23 cellular contexts compared by ENCODE assay signal in genomic region chr5:62579761-62580160, GRCh38. TPM values are rescaled to one million over a fixed set of nuclear protein-coding genes. Genes with fewer than 3 reads are reported as not detected.
DNase-seq lines count a peak whose midpoint lies in the region; ATAC-seq and TF ChIP-seq lines count a peak whose summit lies in the region.
"Had no signal": no experiment of that assay in that cellular context is flagged by ENCODE, and none has a peak within 500 bp of the region (broad histone marks: within the 10 kb centered on the region; RNA-seq: fewer than 3 reads in every experiment).

No MANE protein-coding gene starts in this region.

- peak overlapping the region; percentile 92 for H3K27ac Mint-ChIP-seq in T-helper 17 cell
- no peak overlapping the region for H3K27ac Mint-ChIP-seq in effector memory CD8-positive, alpha-beta T cell
- H3K27ac Mint-ChIP-seq: GM23338 had no signal

- H3K36me3 Mint-ChIP-seq in T-helper 17 cell (ENCODE audit: low read depth) = peaks cover 3% of the 10 kb centered on the region
- H3K36me3 Mint-ChIP-seq in effector memory CD8-positive, alpha-beta T cell (ENCODE audit: insufficient read depth) = peaks cover 8% of the 10 kb centered on the region

- TF ChIP-seq EP300 in suprapubic skin (IDR thresholded peaks at IDR 0.05) = no peak

- H3K4me1 ChIP-seq in heart left ventricle (peaks cover 0 to 24% (median under 1%) of the 10 kb centered on the region in 12 donors), suprapubic skin (no peaks in the 10 kb centered on the region)

- no peak overlapping the region for H3K4me3 Mint-ChIP-seq in T-helper 17 cell
- H3K4me3 Mint-ChIP-seq in effector memory CD8-positive, alpha-beta T cell = no peak overlapping the region
- H3K4me3 Mint-ChIP-seq: GM23338 had no signal

- H3K4me3 ChIP-seq in heart left ventricle (peak overlapping the region in 11 of 12 donors; percentile 3 to 51 (median 37)), suprapubic skin (peak overlapping the region; percentile 23)
- H3K4me3 ChIP-seq: GM12878, GM23338 had no signal

- TF ChIP-seq CTCF in heart left ventricle (IDR thresholded peaks at IDR 0.05) (no peak), suprapubic skin (IDR thresholded peaks at IDR 0.05) (no peak)

- no peak for DNase-seq in heart left ventricle
- no peak for DNase-seq in Right ventricle myocardium inferior (ENCODE audit: missing footprints)
- DNase-seq in T-helper 17 cell = no peak
- peak; percentile 52 to 59 for DNase-seq in lung microvascular endothelial cell (ENCODE audit: low read depth in 2 of 2)
- DNase-seq in suprapubic skin (ENCODE audit: low spot score in 2 of 2) = no peak
- no peak for DNase-seq in anterior cingulate cortex (lab: John Stamatoyannopoulos, UW)
- no peak for DNase-seq in effector memory CD8-positive, alpha-beta T cell
- DNase-seq in DMS 273 (lab: John Stamatoyannopoulos, UW; ENCODE audit: unreplicated experiment) = no peak
- DNase-seq: 8988T; CD4-positive, alpha-beta memory T cell; DMS53; EL; Kasumi-1; NCI-H1105; NCI-H2081 treated with DMSO at 0.1 percent for 48 hours; NCI-H2227 treated with DMSO at 0.1 percent for 48 hours; NCI-H524; PC-3; RPMI8226; SIG-M5 had no signal

- H3K27me3 ChIP-seq in heart left ventricle (no peaks in the 10 kb centered on the region), suprapubic skin (no peaks in the 10 kb centered on the region)

- intact Hi-C loops in heart left ventricle (cut with DNase I) = no loop called here
- intact Hi-C loops in Right ventricle myocardium inferior (cut with DNase I) = no loop called here

- no peaks in the 10 kb centered on the region for H3K27me3 Mint-ChIP-seq in T-helper 17 cell
- no peaks in the 10 kb centered on the region for H3K27me3 Mint-ChIP-seq in effector memory CD8-positive, alpha-beta T cell
- H3K27me3 Mint-ChIP-seq: CD4-positive, alpha-beta memory T cell had no signal

- TF ChIP-seq POLR2A in heart left ventricle (IDR thresholded peaks at IDR 0.05) = no peak
- TF ChIP-seq POLR2A in suprapubic skin (IDR thresholded peaks at IDR 0.05) = no peak

- peaks cover 0 to 4% (median 0%) of the 10 kb centered on the region in 9 donors for H3K36me3 ChIP-seq in heart left ventricle
- H3K36me3 ChIP-seq in suprapubic skin = peaks cover 9% of the 10 kb centered on the region

- peaks cover 26% of the 10 kb centered on the region for H3K4me1 Mint-ChIP-seq in T-helper 17 cell
- peaks cover 9 to 19% of the 10 kb centered on the region in 2 donors for H3K4me1 Mint-ChIP-seq in effector memory CD8-positive, alpha-beta T cell (ENCODE audit: low read depth in 2 of 2)

- H3K9me3 Mint-ChIP-seq in effector memory CD8-positive, alpha-beta T cell = no peaks in the 10 kb centered on the region
- H3K9me3 Mint-ChIP-seq: CD4-positive, alpha-beta memory T cell; GM23338 had no signal

- ATAC-seq in heart left ventricle (no peak), Right ventricle myocardium inferior (no peak), T-helper 17 cell (no peak)
- no peak for ATAC-seq in effector memory CD8-positive, alpha-beta T cell (replicated peaks)
- ATAC-seq: GM12878, GM23338, HCT116, PC-3 had no signal

- 65 to 67% (median 66%) methylated on average over 5 of the region's 5 CpGs for WGBS in heart left ventricle, 4 donors
- WGBS in suprapubic skin = 83% methylated on average over 5 of the region's 5 CpGs

- H3K9me3 ChIP-seq in heart left ventricle = no peaks in the 10 kb centered on the region
- no peaks in the 10 kb centered on the region for H3K9me3 ChIP-seq in T-helper 17 cell (ENCODE audit: control insufficient read depth, low read length, poor library complexity, severe bottlenecking)
- H3K9me3 ChIP-seq in suprapubic skin = no peaks in the 10 kb centered on the region

- peak overlapping the region in 5 of 12 donors; percentile 36 to 66 (median 41) for H3K27ac ChIP-seq in heart left ventricle
- H3K27ac ChIP-seq in suprapubic skin = no peak overlapping the region

RNA-seq across cellular contexts. Expression of gene LRRC70, which starts 1.1 kb away (rescaled TPM):
- total RNA-seq in heart left ventricle (1 to 10 TPM in 5 of 9 donors, under 1 TPM in 4; 0.37 to 2.3 (median 1.1) TPM), Right ventricle myocardium inferior (1.0 TPM), T-helper 17 cell (1 to 10 TPM; 5.8 to 6.1 TPM), lung microvascular endothelial cell (38.6 and 81.5 TPM in 2 replicates), suprapubic skin (1 to 10 TPM; 1.8 to 6.1 (median 2.9) TPM)
- polyA plus RNA-seq in heart left ventricle = 1 to 10 TPM; 1.7 to 1.8 TPM

Comparison
In these comparisons a context has a peak if more than half of its experiments do, and no peak if none do; other contexts are left out.
1. DNase-seq: peak in lung microvascular endothelial cell (2 of 2); none in heart left ventricle (0 of 5), Right ventricle myocardium inferior (single experiment), T-helper 17 cell (0 of 3), suprapubic skin (0 of 2), anterior cingulate cortex (0 of 58), effector memory CD8-positive, alpha-beta T cell (0 of 3) and DMS 273 (single experiment).